Comparison of ENCODE assay signal across 8 cellular contexts in the genomic region with DNA sequence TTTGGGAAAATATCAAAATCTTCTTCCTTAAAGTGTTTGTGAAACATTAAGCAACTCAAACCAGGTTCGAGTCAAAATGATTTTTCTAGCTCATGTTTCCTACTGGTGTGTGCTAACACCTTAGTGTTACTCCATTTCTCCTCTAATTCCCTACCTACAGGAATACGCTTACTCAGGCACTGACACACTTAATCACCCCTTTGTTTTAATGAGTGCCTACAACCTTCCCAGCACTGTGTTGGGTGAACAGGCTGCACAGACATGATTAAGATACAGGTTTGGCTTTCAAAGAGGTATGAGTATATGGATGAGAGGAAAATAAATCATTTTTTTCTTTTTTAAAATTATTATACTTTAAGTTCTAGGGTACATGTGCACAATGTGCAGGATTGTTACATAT. TPM values are rescaled to one million over a fixed set of nuclear protein-coding genes. Genes with fewer than 3 reads are reported as not detected.
"Had no signal": no experiment of that assay in that cellular context is flagged by ENCODE, and none has a peak within 500 bp of the region (broad histone marks: within the 10 kb centered on the region; RNA-seq: fewer than 3 reads in every experiment).

No MANE protein-coding gene starts in this region.

- ATAC-seq: GM12878 had no signal

- H3K4me3 ChIP-seq: GM12878 had no signal

- FAIRE-seq: G401.6, GM12878, GM12891, GM18507, GM19239 had no signal

- DNase-seq: GDM1, GF-D8 had no signal

RNA-seq across cellular contexts. Expression of gene PZP, which starts 15.6 kb away (rescaled TPM):
- total RNA-seq: G401, GM12878 had no signal
